Comparison of ENCODE assay signal across 37 cellular contexts in the genomic region with DNA sequence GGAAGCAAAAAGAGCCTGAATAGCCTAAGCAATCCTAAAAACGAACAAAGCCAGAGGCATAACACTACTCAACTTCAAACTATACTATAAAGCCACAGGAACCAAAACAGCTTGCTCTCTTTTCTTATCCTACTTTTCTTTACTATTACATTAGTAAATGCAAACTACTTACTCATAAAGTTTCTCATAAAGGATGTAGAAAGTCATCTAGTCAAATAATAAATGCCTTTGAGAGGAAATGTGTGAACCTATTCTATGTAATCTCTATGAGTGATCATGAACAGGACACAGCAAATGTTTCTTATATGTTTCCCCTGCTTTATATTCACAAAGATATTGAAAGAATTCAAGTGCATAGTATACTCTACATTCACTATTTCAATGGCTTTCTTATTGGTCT.
"Had no signal": no experiment of that assay in that cellular context is flagged by ENCODE, and none has a peak within 500 bp of the region (broad histone marks: within the 10 kb centered on the region; RNA-seq: fewer than 3 reads in every experiment).

No MANE protein-coding gene starts in this region.

- DNase-seq: Karpas-422, Kasumi-1, MG63, MM.1S, MV-4-11, NCI-H1048, NCI-H1092, NCI-H1092 treated with DMSO at 0.1 percent for 48 hours, NCI-H1105, NCI-H1105 treated with DMSO at 0.1 percent for 48 hours, NCI-H1417, NCI-H1417 treated with DMSO at 0.1 percent for 48 hours, NCI-H1436, NCI-H1436 treated with DMSO at 0.1 percent for 48 hours, NCI-H146, NCI-H1694, NCI-H1694 treated with DMSO at 0.1 percent for 48 hours, NCI-H187, NCI-H187 treated with DMSO at 0.1 percent for 48 hours, NCI-H1930, NCI-H2029, NCI-H2029 treated with DMSO at 0.1 percent for 48 hours, NCI-H2081, NCI-H2081 treated with DMSO at 0.1 percent for 48 hours, NCI-H2107, NCI-H2171, NCI-H2171 treated with DMSO at 0.1 percent for 48 hours, NCI-H2227 treated with DMSO at 0.1 percent for 48 hours, NCI-H226, NCI-H345, NCI-H446, NCI-H446 treated with DMSO at 0.1 percent for 48 hours, NCI-H510A treated with DMSO at 0.1 percent for 48 hours, NCI-H524, NCI-H524 treated with DMSO at 0.1 percent for 48 hours, NCI-H526, NCI-H526 treated with DMSO at 0.1 percent for 48 hours had no signal
